16 cellular contexts compared by ENCODE assay signal in genomic region chr3:167830007-167830406, GRCh38.
DNase-seq lines count a peak whose midpoint lies in the region; ATAC-seq and TF ChIP-seq lines count a peak whose summit lies in the region.
"Had no signal": no experiment of that assay in that cellular context is flagged by ENCODE, and none has a peak within 500 bp of the region (broad histone marks: within the 10 kb centered on the region; RNA-seq: fewer than 3 reads in every experiment).

No MANE protein-coding gene starts in this region.

- H3K36me3 Mint-ChIP-seq in memory B cell, result no peaks in the 10 kb centered on the region
- no peaks in the 10 kb centered on the region for H3K36me3 Mint-ChIP-seq in glutamatergic neuron (ENCODE audit: unreplicated experiment)
- H3K36me3 Mint-ChIP-seq in stimulated activated effector memory CD8-positive, alpha-beta T cell treated with anti-CD3 and anti-CD28 coated beads, Interleukin-12 subunit alpha, Interleukin-12 subunit beta, amount 100 ng/mL, for 72 hours, result no peaks in the 10 kb centered on the region
- H3K36me3 Mint-ChIP-seq: natural killer cell had no signal

- H3K27me3 Mint-ChIP-seq in memory B cell (no peaks in the 10 kb centered on the region), glutamatergic neuron (ENCODE audit: unreplicated experiment) (no peaks in the 10 kb centered on the region)

- H3K4me1 Mint-ChIP-seq in memory B cell (peaks cover 15% of the 10 kb centered on the region), glutamatergic neuron (ENCODE audit: low read depth, unreplicated experiment) (no peaks in the 10 kb centered on the region)
- H3K4me1 Mint-ChIP-seq in stimulated activated effector memory CD8-positive, alpha-beta T cell treated with anti-CD3 and anti-CD28 coated beads, Interleukin-12 subunit alpha, Interleukin-12 subunit beta, amount 100 ng/mL, for 72 hours, result no peaks in the 10 kb centered on the region
- H3K4me1 Mint-ChIP-seq: natural killer cell had no signal

- ATAC-seq in GM18867 (IDR thresholded peaks at IDR 0.05; ENCODE audit: unreplicated experiment), result peak; percentile 59
- ATAC-seq in GM21786 (IDR thresholded peaks at IDR 0.05; ENCODE audit: unreplicated experiment), result peak; percentile 77
- peak; percentile 91 for ATAC-seq in HG03432 (IDR thresholded peaks at IDR 0.05; ENCODE audit: unreplicated experiment)
- peak; percentile 95 for ATAC-seq in memory B cell (ENCODE audit: low read depth)
- ATAC-seq in stimulated activated effector memory CD8-positive, alpha-beta T cell treated with anti-CD3 and anti-CD28 coated beads, Interleukin-12 subunit alpha, Interleukin-12 subunit beta, amount 100 ng/mL, for 72 hours, result no peak
- ATAC-seq: natural killer cell had no signal

- peak overlapping the region; percentile 78 for H3K27ac Mint-ChIP-seq in memory B cell
- H3K27ac Mint-ChIP-seq in glutamatergic neuron (ENCODE audit: unreplicated experiment), result no peak overlapping the region
- no peak overlapping the region for H3K27ac Mint-ChIP-seq in stimulated activated effector memory CD8-positive, alpha-beta T cell treated with anti-CD3 and anti-CD28 coated beads, Interleukin-12 subunit alpha, Interleukin-12 subunit beta, amount 100 ng/mL, for 72 hours
- H3K27ac Mint-ChIP-seq: activated naive CD4-positive, alpha-beta T cell treated with anti-CD3 and anti-CD28 coated beads for 36 hours; natural killer cell had no signal

- in situ Hi-C loops in GM13977 (cut with MboI; ENCODE audit: low pct_unique_long_range_greater_than_20kb, low sequenced_read_pairs, unreplicated experiment), result no loop called here

- DNase-seq in memory B cell (ENCODE audit: low spot score in 2 of 2) (peak in 1 of 2 donors; percentile 20), glutamatergic neuron (no peak), NCI-H345 (lab: John Stamatoyannopoulos, UW) (no peak), GM13977 (ENCODE audit: low spot score) (no peak)
- DNase-seq in stimulated activated effector memory CD8-positive, alpha-beta T cell treated with anti-CD3 and anti-CD28 coated beads, Interleukin-12 subunit alpha, Interleukin-12 subunit beta, amount 100 ng/mL, for 72 hours (ENCODE audit: low spot score in 2 of 2), result no peak
- DNase-seq: activated CD4-positive, alpha-beta T cell treated with anti-CD3 and anti-CD28 coated beads, Interleukin-2, amount 50 U/mL, for 4 hours; activated naive CD4-positive, alpha-beta T cell treated with anti-CD3 and anti-CD28 coated beads for 36 hours; activated T-cell treated with anti-CD3 and anti-CD28 coated beads, Interleukin-2, amount 50 U/mL, for 1 hour; Kasumi-1; natural killer cell; NCI-H1694; NK-92 treated with Interleukin-12 subunit alpha and Interleukin-12 subunit beta, amount 100 ng/mL, for 24 hours; stimulated activated CD4-positive, alpha-beta T cell treated with anti-CD3 and anti-CD28 coated beads, Interleukin-4, amount 100 ng/mL, for 24 hours had no signal

- no peaks in the 10 kb centered on the region for H3K9me3 Mint-ChIP-seq in memory B cell
- H3K9me3 Mint-ChIP-seq in glutamatergic neuron (ENCODE audit: unreplicated experiment), result no peaks in the 10 kb centered on the region
- H3K9me3 Mint-ChIP-seq in stimulated activated effector memory CD8-positive, alpha-beta T cell treated with anti-CD3 and anti-CD28 coated beads, Interleukin-12 subunit alpha, Interleukin-12 subunit beta, amount 100 ng/mL, for 72 hours, result no peaks in the 10 kb centered on the region
- H3K9me3 Mint-ChIP-seq: activated naive CD4-positive, alpha-beta T cell treated with anti-CD3 and anti-CD28 coated beads for 36 hours; natural killer cell had no signal

- TF ChIP-seq CTCF in glutamatergic neuron (IDR thresholded peaks at IDR 0.05; ENCODE audit: partially characterized antibody, unreplicated experiment) (no peak), GM13977 (IDR thresholded peaks at IDR 0.05; ENCODE audit: extremely low read depth, insufficient read depth, missing control alignments) (no peak)

- H3K4me3 Mint-ChIP-seq in memory B cell (peak overlapping the region; percentile 17), glutamatergic neuron (ENCODE audit: unreplicated experiment) (no peak overlapping the region)
- no peak overlapping the region for H3K4me3 Mint-ChIP-seq in stimulated activated effector memory CD8-positive, alpha-beta T cell treated with anti-CD3 and anti-CD28 coated beads, Interleukin-12 subunit alpha, Interleukin-12 subunit beta, amount 100 ng/mL, for 72 hours
- H3K4me3 Mint-ChIP-seq: activated naive CD4-positive, alpha-beta T cell treated with anti-CD3 and anti-CD28 coated beads for 36 hours; natural killer cell had no signal
